Comparison of ENCODE assay signal across 8 cellular contexts in genomic region chr18:58046087-58046793, GRCh38. TPM values are rescaled to one million over a fixed set of nuclear protein-coding genes. Genes with fewer than 3 reads are reported as not detected.
A peak's percentile ranks its signal among the peaks of the same experiment; 100 is the strongest.
DNase-seq lines count a peak whose midpoint lies in the region; ATAC-seq and TF ChIP-seq lines count a peak whose summit lies in the region.

No MANE protein-coding gene starts in this region.

- no peak for ATAC-seq in aorta (ENCODE audit: low FRiP score)
- ATAC-seq in GM21423 (IDR thresholded peaks at IDR 0.05; ENCODE audit: unreplicated experiment), result no peak

- H3K9ac ChIP-seq in OCI-LY1 (ENCODE audit: low read length), result no peak overlapping the region
- no peak overlapping the region for H3K9ac ChIP-seq in parathyroid adenoma

- no peaks in the 10 kb centered on the region for H3K9me3 Mint-ChIP-seq in endothelial cell (ENCODE audit: unreplicated experiment)

- H3K27me3 Mint-ChIP-seq in endothelial cell (ENCODE audit: unreplicated experiment), result peaks cover 7% of the 10 kb centered on the region

- peaks cover 16% of the 10 kb centered on the region for H3K4me1 Mint-ChIP-seq in endothelial cell (ENCODE audit: unreplicated experiment)

- no peaks in the 10 kb centered on the region for H3K9me2 ChIP-seq in OCI-LY1 (ENCODE audit: low read depth, low read length)

- H3K36me3 ChIP-seq in OCI-LY1 (ENCODE audit: insufficient read depth, low read length), result no peaks in the 10 kb centered on the region
- H3K36me3 ChIP-seq in parathyroid adenoma (ENCODE audit: control insufficient read depth, insufficient read depth, low read length), result no peaks in the 10 kb centered on the region
- no peaks in the 10 kb centered on the region for H3K36me3 ChIP-seq in aorta (ENCODE audit: control insufficient read depth in 1 of 2, insufficient read depth in 2 of 2, low read length in 1 of 2)

- peak overlapping the region; percentile 96 for H3K4me3 Mint-ChIP-seq in endothelial cell (ENCODE audit: unreplicated experiment)

- no peak overlapping the region for H2AFZ ChIP-seq in OCI-LY1 (ENCODE audit: low read length)
- peak overlapping the region; percentile 68 for H2AFZ ChIP-seq in parathyroid adenoma

- H3K27ac Mint-ChIP-seq in endothelial cell (ENCODE audit: unreplicated experiment), result peak overlapping the region; percentile 84

- WGBS in aorta, 2 donors, result 24 to 30% methylated on average over 9 of the region's 9 CpGs

- intact Hi-C loops in aorta (cut with DNase I), result loop anchor here (10.0 kb wide), 3 partner anchors 161 to 421 kb away; partner anchors contain the start of gene NARS1 (in 2 of the 2)

- no peaks in the 10 kb centered on the region for H3F3A ChIP-seq in OCI-LY1 (ENCODE audit: insufficient read depth, low read length)

- H3K4me2 ChIP-seq in OCI-LY1 (ENCODE audit: low read length) (no peak overlapping the region; the same call in 1 of the 2 replicates), parathyroid adenoma (ENCODE audit: low read length) (peak overlapping the region; percentile 92)

- no peak for TF ChIP-seq CTCF in GM12864 (IDR thresholded peaks at IDR 0.05; ENCODE audit: low read depth, low read length, missing control alignments)
- TF ChIP-seq CTCF in OCI-LY1 (IDR thresholded peaks at IDR 0.05; ENCODE audit: low read length), result no peak
- TF ChIP-seq CTCF in endothelial cell (IDR thresholded peaks at IDR 0.05; ENCODE audit: unreplicated experiment), result no peak
- no peak for TF ChIP-seq CTCF in parathyroid adenoma (IDR thresholded peaks at IDR 0.05)

- H3K4me1 ChIP-seq in OCI-LY1 (ENCODE audit: insufficient read depth, low read length, severe bottlenecking) (peaks cover 19% of the 10 kb centered on the region), parathyroid adenoma (no peaks in the 10 kb centered on the region), aorta (ENCODE audit: control insufficient read depth in 1 of 2, insufficient read depth in 2 of 2, low read length in 2 of 2) (peaks cover 0 to 2% of the 10 kb centered on the region in 2 donors)

- H3K27ac ChIP-seq in OCI-LY1 (ENCODE audit: low read depth, low read length, poor library complexity, severe bottlenecking), result no peak overlapping the region
- peak overlapping the region; percentile 65 for H3K27ac ChIP-seq in parathyroid adenoma
- H3K27ac ChIP-seq in aorta (ENCODE audit: low read depth in 1 of 2, low read length in 2 of 2), result no peak overlapping the region

- DNase-seq in GM12864 (ENCODE audit: low read depth), result no peak
- no peak for DNase-seq in endothelial cell (ENCODE audit: low spot score)
- DNase-seq in aorta, result no peak
- DNase-seq in stimulated activated CD4-positive, alpha-beta T cell treated with anti-CD3 and anti-CD28 coated beads, Interleukin-4, amount 100 ng/mL, for 24 hours, result no peak
- DNase-seq in hippocampal formation (lab: John Stamatoyannopoulos, UW), result no peak

- H3K4me3 ChIP-seq in GM12864 (ENCODE audit: low read depth, low read length), result peak overlapping the region; percentile 90
- peak overlapping the region; percentile 75 for H3K4me3 ChIP-seq in OCI-LY1 (ENCODE audit: low read depth, low read length, poor library complexity, severe bottlenecking)
- no peak overlapping the region for H3K4me3 ChIP-seq in parathyroid adenoma (ENCODE audit: low read depth, low read length)
- H3K4me3 ChIP-seq in aorta (ENCODE audit: low read length in 2 of 2), result no peak overlapping the region

- no peaks in the 10 kb centered on the region; the same call in 1 of the 2 replicates for H3K27me3 ChIP-seq in OCI-LY1 (ENCODE audit: insufficient read depth, low read length)
- H3K27me3 ChIP-seq in parathyroid adenoma (ENCODE audit: control insufficient read depth, insufficient read depth, low read length), result no peaks in the 10 kb centered on the region
- H3K27me3 ChIP-seq in aorta (ENCODE audit: control insufficient read depth in 1 of 2, insufficient read depth in 2 of 2, low read length in 1 of 2), result no peaks in the 10 kb centered on the region

- no peaks in the 10 kb centered on the region for H3K79me2 ChIP-seq in OCI-LY1 (ENCODE audit: insufficient read depth, low read length)
- H3K79me2 ChIP-seq in parathyroid adenoma, result no peaks in the 10 kb centered on the region

- no peaks in the 10 kb centered on the region for H4K20me1 ChIP-seq in OCI-LY1 (ENCODE audit: insufficient read depth, low read length)

- no peaks in the 10 kb centered on the region for H3K9me3 ChIP-seq in OCI-LY1 (ENCODE audit: low read length)
- no peaks in the 10 kb centered on the region for H3K9me3 ChIP-seq in parathyroid adenoma (ENCODE audit: control insufficient read depth, low read length)
- H3K9me3 ChIP-seq in aorta (ENCODE audit: control insufficient read depth, low read length), result no peaks in the 10 kb centered on the region

- H3K36me3 Mint-ChIP-seq in endothelial cell (ENCODE audit: low read depth, unreplicated experiment), result no peaks in the 10 kb centered on the region

RNA-seq across cellular contexts. Expression of gene NEDD4L, which starts 2.2 kb away (rescaled TPM):
- total RNA-seq in endothelial cell (ENCODE audit: unreplicated experiment), result 42.8 TPM
- 10 to 100 TPM; 20.9 to 24.0 TPM for total RNA-seq in aorta
- polyA plus RNA-seq in aorta, result 10 to 100 TPM in 1 of 2 donors, 1 to 10 TPM in 1; 4.0 to 14.8 TPM

Comparison
In these comparisons a context has a peak if more than half of its experiments do, and no peak if none do; other contexts are left out.
1. H3K4me3 ChIP-seq: peak in GM12864 (single experiment) and OCI-LY1 (single experiment); none in parathyroid adenoma (single experiment) and aorta (0 of 2).